ENCODE assay signal across 8 cellular contexts in genomic region chr12:6697584-6698351, GRCh38. TPM values are rescaled to one million over a fixed set of nuclear protein-coding genes. Genes with fewer than 3 reads are reported as not detected.
A peak's percentile ranks its signal among the peaks of the same experiment; 100 is the strongest.
DNase-seq lines count a peak whose midpoint lies in the region; FAIRE-seq and TF ChIP-seq lines count a peak whose summit lies in the region.

No MANE protein-coding gene starts in this region.

- no peaks in the 10 kb centered on the region for H3K36me3 Mint-ChIP-seq in activated naive CD4-positive, alpha-beta T cell treated with anti-CD3 and anti-CD28 coated beads for 36 hours (ENCODE audit: low read depth)
- no peaks in the 10 kb centered on the region for H3K36me3 Mint-ChIP-seq in activated CD4-positive, alpha-beta memory T cell treated with anti-CD3 and anti-CD28 coated beads for 36 hours

- peak; percentile 68 to 85 (median 69) for TF ChIP-seq CTCF in keratinocyte (optimal IDR thresholded peaks at IDR 0.05 in 1 of 3, IDR thresholded peaks at IDR 0.05 in 1 of 3, conservative IDR thresholded peaks at IDR 0.05 in 1 of 3; ENCODE audit: extremely low read depth in 1 of 3, insufficient read depth in 2 of 3, low read length in 3 of 3)

- no peaks in the 10 kb centered on the region for H3K9me1 ChIP-seq in keratinocyte (ENCODE audit: control insufficient read depth, extremely low read depth, insufficient read depth, low read length)

- H3K27me3 Mint-ChIP-seq in activated naive CD4-positive, alpha-beta T cell treated with anti-CD3 and anti-CD28 coated beads for 36 hours (ENCODE audit: low read depth), result peaks cover 27% of the 10 kb centered on the region
- peaks cover 32% of the 10 kb centered on the region for H3K27me3 Mint-ChIP-seq in activated CD4-positive, alpha-beta memory T cell treated with anti-CD3 and anti-CD28 coated beads for 36 hours

- no peak overlapping the region for H3K27ac Mint-ChIP-seq in activated naive CD4-positive, alpha-beta T cell treated with anti-CD3 and anti-CD28 coated beads for 36 hours
- H3K27ac Mint-ChIP-seq in activated CD4-positive, alpha-beta memory T cell treated with anti-CD3 and anti-CD28 coated beads for 36 hours, result no peak overlapping the region

- in situ Hi-C loops in KBM-7 (cut with MboI; ENCODE audit: low pct_unique_long_range_greater_than_20kb, low sequenced_read_pairs), result no loop called here

- DNase-seq in activated naive CD4-positive, alpha-beta T cell treated with anti-CD3 and anti-CD28 coated beads for 36 hours, result peak; percentile 50
- DNase-seq in activated naive CD4-positive, alpha-beta T cell (lab: John Stamatoyannopoulos, UW), result no peak
- DNase-seq in KBM-7, result peak; percentile 57
- DNase-seq in activated CD4-positive, alpha-beta memory T cell treated with anti-CD3 and anti-CD28 coated beads for 36 hours, result peak; percentile 37
- no peak for DNase-seq in keratinocyte (ENCODE audit: low read depth, low spot score)
- no peak for DNase-seq in NCI-H1436 (lab: John Stamatoyannopoulos, UW)
- no peak for DNase-seq in stimulated activated naive CD4-positive, alpha-beta T cell treated with Interleukin-2 at 50 U/mL for 16 hours (lab: John Stamatoyannopoulos, UW)
- DNase-seq in germinal center (ENCODE audit: low spot score), result no peak

- H3K79me2 ChIP-seq in keratinocyte (ENCODE audit: control insufficient read depth, insufficient read depth, low read length), result no peaks in the 10 kb centered on the region

- H3K4me3 ChIP-seq in keratinocyte (ENCODE audit: control insufficient read depth in 2 of 3, extremely low read depth in 1 of 3, insufficient read depth in 2 of 3, low read depth in 1 of 3, low read length in 3 of 3), result no peak overlapping the region

- no peak overlapping the region for H3K4me3 Mint-ChIP-seq in activated naive CD4-positive, alpha-beta T cell treated with anti-CD3 and anti-CD28 coated beads for 36 hours
- no peak overlapping the region for H3K4me3 Mint-ChIP-seq in activated CD4-positive, alpha-beta memory T cell treated with anti-CD3 and anti-CD28 coated beads for 36 hours

- no peak overlapping the region for H3K9ac ChIP-seq in keratinocyte (ENCODE audit: control insufficient read depth, extremely low read depth, insufficient read depth, low read length)

- H4K20me1 ChIP-seq in keratinocyte (ENCODE audit: control insufficient read depth, extremely low read depth, insufficient read depth, low read length), result no peaks in the 10 kb centered on the region

- peaks cover 38% of the 10 kb centered on the region for H3K27me3 ChIP-seq in keratinocyte (ENCODE audit: control insufficient read depth, extremely low read depth, insufficient read depth, low read length)

- intact Hi-C loops in activated naive CD4-positive, alpha-beta T cell treated with anti-CD3 and anti-CD28 coated beads for 36 hours (cut with micrococcal nuclease), result no loop called here
- intact Hi-C loops in activated CD4-positive, alpha-beta memory T cell treated with anti-CD3 and anti-CD28 coated beads for 36 hours (cut with micrococcal nuclease), result no loop called here

- no peaks in the 10 kb centered on the region for H3K9me3 ChIP-seq in keratinocyte (ENCODE audit: control insufficient read depth, low read depth, low read length)

- no peaks in the 10 kb centered on the region for H3K36me3 ChIP-seq in keratinocyte (ENCODE audit: control insufficient read depth in 2 of 2, extremely low read depth in 1 of 2, insufficient read depth in 2 of 2, low read length in 2 of 2)

- peaks cover 3% of the 10 kb centered on the region for H3K4me1 ChIP-seq in keratinocyte (ENCODE audit: control insufficient read depth, extremely low read depth, insufficient read depth, low read length)

- dilution Hi-C loops in keratinocyte (cut with MboI; ENCODE audit: extremely low pct_ligation_motif_present, low sequenced_read_pairs), result no loop called here

- no peak overlapping the region for H3K27ac ChIP-seq in keratinocyte (ENCODE audit: control insufficient read depth, insufficient read depth, low read length)

- FAIRE-seq in keratinocyte (lab: Jason Lieb, UNC), result peak; percentile 84

- H3K9me3 Mint-ChIP-seq in activated naive CD4-positive, alpha-beta T cell treated with anti-CD3 and anti-CD28 coated beads for 36 hours, result no peaks in the 10 kb centered on the region
- no peaks in the 10 kb centered on the region for H3K9me3 Mint-ChIP-seq in activated CD4-positive, alpha-beta memory T cell treated with anti-CD3 and anti-CD28 coated beads for 36 hours

- CTCF ChIA-PET in activated naive CD4-positive, alpha-beta T cell treated with anti-CD3 and anti-CD28 coated beads for 36 hours (lab: Charles Lee), result interaction anchor here (0.5 to 5.4 kb wide), 3 partner anchors 8 to 78 kb away, joined by 4 to 21 read pairs (median 9); partner anchors contain the start of gene ZNF384
- CTCF ChIA-PET in activated CD4-positive, alpha-beta memory T cell treated with anti-CD3 and anti-CD28 coated beads for 36 hours (lab: Charles Lee), result interaction anchor here (0.6 to 1.1 kb wide), 4 partner anchors 11 to 134 kb away, joined by 3 to 4 read pairs (median 3); no protein-coding TSS in a partner anchor

- H3K4me1 Mint-ChIP-seq in activated naive CD4-positive, alpha-beta T cell treated with anti-CD3 and anti-CD28 coated beads for 36 hours (ENCODE audit: low read depth), result peaks cover 8% of the 10 kb centered on the region
- peaks cover 13% of the 10 kb centered on the region for H3K4me1 Mint-ChIP-seq in activated CD4-positive, alpha-beta memory T cell treated with anti-CD3 and anti-CD28 coated beads for 36 hours (ENCODE audit: low read depth)

- POLR2A ChIA-PET in activated CD4-positive, alpha-beta memory T cell treated with anti-CD3 and anti-CD28 coated beads for 36 hours (lab: Charles Lee), result no interaction called here

- H2AFZ ChIP-seq in keratinocyte (ENCODE audit: control insufficient read depth, low read length), result no peak overlapping the region

- H3K4me2 ChIP-seq in keratinocyte (ENCODE audit: control insufficient read depth, extremely low read depth, insufficient read depth, low read depth, low read length), result no peak overlapping the region

RNA-seq across cellular contexts. Expression of gene PIANP, which starts 2.8 kb away (rescaled TPM):
- under 1 TPM; 0.21 to 0.27 TPM for total RNA-seq in activated naive CD4-positive, alpha-beta T cell treated with anti-CD3 and anti-CD28 coated beads for 36 hours
- under 1 TPM; 0.17 to 0.44 TPM for total RNA-seq in activated CD4-positive, alpha-beta memory T cell treated with anti-CD3 and anti-CD28 coated beads for 36 hours
- not detected in 3 replicates for polyA plus RNA-seq in keratinocyte
- polyA plus RNA-seq in keratinocyte (2011; ENCODE audit: low read depth), result not detected
- not detected in 2 replicates for polyA plus RNA-seq in keratinocyte (2011; cell fraction: cytosol; rRNA removed)
- polyA plus RNA-seq in keratinocyte (2011; cell fraction: nucleus; rRNA removed), result 0.12 TPM in 1 of 2 replicates, not detected in the other
- polyA plus RNA-seq in keratinocyte (2012; ENCODE audit: low replicate concordance), result 0.09 TPM in 1 of 2 replicates, not detected in the other
- 0.16 TPM in 1 of 3 replicates, not detected in the others for polyA minus RNA-seq in keratinocyte
- polyA minus RNA-seq in keratinocyte (2011; cell fraction: cytosol; rRNA and poly(A)+ RNA removed), result not detected
- not detected in 2 replicates for polyA minus RNA-seq in keratinocyte (2011; cell fraction: nucleus; rRNA and poly(A)+ RNA removed)

RNA-seq across cellular contexts. Expression of gene ZNF384, which starts 8.6 kb away (rescaled TPM):
- 10 to 100 TPM; 52.6 to 56.6 TPM for total RNA-seq in activated naive CD4-positive, alpha-beta T cell treated with anti-CD3 and anti-CD28 coated beads for 36 hours
- 10 to 100 TPM; 55.3 to 56.3 TPM for total RNA-seq in activated CD4-positive, alpha-beta memory T cell treated with anti-CD3 and anti-CD28 coated beads for 36 hours
- polyA plus RNA-seq in keratinocyte, result 29.0 to 44.0 TPM (median 29.8 TPM) in 3 replicates
- polyA plus RNA-seq in keratinocyte (2011; ENCODE audit: low read depth), result 11.7 TPM
- polyA plus RNA-seq in keratinocyte (2011; cell fraction: cytosol; rRNA removed), result 24.9 and 27.5 TPM in 2 replicates
- polyA plus RNA-seq in keratinocyte (2011; cell fraction: nucleus; rRNA removed), result 74.2 and 75.2 TPM in 2 replicates
- 27.7 and 30.3 TPM in 2 replicates for polyA plus RNA-seq in keratinocyte (2012; ENCODE audit: low replicate concordance)
- 21.3 to 60.1 TPM (median 34.4 TPM) in 3 replicates for polyA minus RNA-seq in keratinocyte
- 26.1 TPM for polyA minus RNA-seq in keratinocyte (2011; cell fraction: cytosol; rRNA and poly(A)+ RNA removed)
- polyA minus RNA-seq in keratinocyte (2011; cell fraction: nucleus; rRNA and poly(A)+ RNA removed), result 19.2 and 31.5 TPM in 2 replicates

RNA-seq across cellular contexts. Expression of gene COPS7A, which starts 26.1 kb away (rescaled TPM):
- total RNA-seq in activated naive CD4-positive, alpha-beta T cell treated with anti-CD3 and anti-CD28 coated beads for 36 hours, result 10 to 100 TPM; 43.0 to 47.8 TPM
- total RNA-seq in activated CD4-positive, alpha-beta memory T cell treated with anti-CD3 and anti-CD28 coated beads for 36 hours, result 10 to 100 TPM; 37.6 to 39.4 TPM
- polyA plus RNA-seq in keratinocyte, result 85.4 to 116 TPM (median 85.5 TPM) in 3 replicates
- 17.5 TPM for polyA plus RNA-seq in keratinocyte (2011; ENCODE audit: low read depth)
- polyA plus RNA-seq in keratinocyte (2011; cell fraction: cytosol; rRNA removed), result 109 and 111 TPM in 2 replicates
- 118 and 136 TPM in 2 replicates for polyA plus RNA-seq in keratinocyte (2011; cell fraction: nucleus; rRNA removed)
- polyA plus RNA-seq in keratinocyte (2012; ENCODE audit: low replicate concordance), result 53.8 and 57.8 TPM in 2 replicates
- 43.5 to 64.7 TPM (median 59.1 TPM) in 3 replicates for polyA minus RNA-seq in keratinocyte
- 47.6 TPM for polyA minus RNA-seq in keratinocyte (2011; cell fraction: cytosol; rRNA and poly(A)+ RNA removed)
- 18.1 and 19.5 TPM in 2 replicates for polyA minus RNA-seq in keratinocyte (2011; cell fraction: nucleus; rRNA and poly(A)+ RNA removed)

RNA-seq across cellular contexts. Expression of gene ING4, which starts 34.8 kb away (rescaled TPM):
- 10 to 100 TPM; 17.3 to 17.8 TPM for total RNA-seq in activated naive CD4-positive, alpha-beta T cell treated with anti-CD3 and anti-CD28 coated beads for 36 hours
- 10 to 100 TPM; 13.8 to 15.2 TPM for total RNA-seq in activated CD4-positive, alpha-beta memory T cell treated with anti-CD3 and anti-CD28 coated beads for 36 hours
- 25.5 to 31.6 TPM (median 30.4 TPM) in 3 replicates for polyA plus RNA-seq in keratinocyte
- 23.5 TPM for polyA plus RNA-seq in keratinocyte (2011; ENCODE audit: low read depth)
- polyA plus RNA-seq in keratinocyte (2011; cell fraction: cytosol; rRNA removed), result 28.0 and 31.8 TPM in 2 replicates
- 55.8 and 66.2 TPM in 2 replicates for polyA plus RNA-seq in keratinocyte (2011; cell fraction: nucleus; rRNA removed)
- polyA plus RNA-seq in keratinocyte (2012; ENCODE audit: low replicate concordance), result 15.8 and 34.4 TPM in 2 replicates
- polyA minus RNA-seq in keratinocyte, result 2.2 to 14.1 TPM (median 10.0 TPM) in 3 replicates
- polyA minus RNA-seq in keratinocyte (2011; cell fraction: cytosol; rRNA and poly(A)+ RNA removed), result 13.2 TPM
- polyA minus RNA-seq in keratinocyte (2011; cell fraction: nucleus; rRNA and poly(A)+ RNA removed), result 5.4 and 14.6 TPM in 2 replicates

RNA-seq across cellular contexts. Expression of gene ACRBP, which starts 50.5 kb away (rescaled TPM):
- 1 to 10 TPM; 2.3 to 2.4 TPM for total RNA-seq in activated naive CD4-positive, alpha-beta T cell treated with anti-CD3 and anti-CD28 coated beads for 36 hours
- 1 to 10 TPM in 1 of 2 experiments, under 1 TPM in 1; 0.63 to 1.2 TPM for total RNA-seq in activated CD4-positive, alpha-beta memory T cell treated with anti-CD3 and anti-CD28 coated beads for 36 hours
- polyA plus RNA-seq in keratinocyte, result 0.07 to 0.21 TPM (median 0.09 TPM) in 3 replicates
- polyA plus RNA-seq in keratinocyte (2011; ENCODE audit: low read depth), result 1.00 TPM
- polyA plus RNA-seq in keratinocyte (2011; cell fraction: cytosol; rRNA removed), result 0.16 TPM in 1 of 2 replicates, not detected in the other
- 1.2 and 1.4 TPM in 2 replicates for polyA plus RNA-seq in keratinocyte (2011; cell fraction: nucleus; rRNA removed)
- polyA plus RNA-seq in keratinocyte (2012; ENCODE audit: low replicate concordance), result 1.6 TPM in 1 of 2 replicates, not detected in the other
- polyA minus RNA-seq in keratinocyte, result 0.76 TPM in 1 of 3 replicates, not detected in the others
- not detected for polyA minus RNA-seq in keratinocyte (2011; cell fraction: cytosol; rRNA and poly(A)+ RNA removed)
- not detected in 2 replicates for polyA minus RNA-seq in keratinocyte (2011; cell fraction: nucleus; rRNA and poly(A)+ RNA removed)

Comparison
In these comparisons a context has a peak if more than half of its experiments do, and no peak if none do; other contexts are left out.
1. DNase-seq: peak in activated naive CD4-positive, alpha-beta T cell treated with anti-CD3 and anti-CD28 coated beads for 36 hours (single experiment), KBM-7 (single experiment) and activated CD4-positive, alpha-beta memory T cell treated with anti-CD3 and anti-CD28 coated beads for 36 hours (single experiment); none in activated naive CD4-positive, alpha-beta T cell (0 of 4), keratinocyte (single experiment), NCI-H1436 (single experiment), stimulated activated naive CD4-positive, alpha-beta T cell treated with Interleukin-2 at 50 U/mL for 16 hours (single experiment) and germinal center (single experiment).